Comparison of ENCODE assay signal across 16 cellular contexts in the genomic region with DNA sequence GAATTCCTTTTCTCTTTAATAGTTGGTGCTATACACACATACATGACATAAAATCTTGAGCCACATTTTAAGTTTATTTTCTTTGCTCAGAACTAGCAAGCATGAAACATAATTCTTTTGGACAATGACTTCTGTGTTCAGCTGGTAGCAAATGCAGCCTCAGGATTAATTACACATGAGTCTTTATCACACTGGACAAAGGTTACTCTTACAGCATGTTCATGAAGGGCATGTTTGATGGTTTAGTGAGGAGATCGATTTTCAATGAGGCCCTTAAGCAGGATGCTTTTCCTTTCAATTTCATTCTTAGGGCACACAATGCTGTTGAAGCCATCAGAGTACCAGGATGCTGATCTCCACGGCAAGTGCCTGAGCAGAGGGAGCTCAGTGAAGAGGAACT.
"Had no signal": no experiment of that assay in that cellular context is flagged by ENCODE, and none has a peak within 500 bp of the region (broad histone marks: within the 10 kb centered on the region; RNA-seq: fewer than 3 reads in every experiment).

No MANE protein-coding gene starts in this region.

- H3K27ac Mint-ChIP-seq: activated T-helper 1 cell treated with anti-CD3 and anti-CD28 coated beads, Interleukin-12 subunit alpha, Interleukin-12 subunit beta, Interleukin-2, Interleukin-4 antibody, amounts not matched to agents 30 ng/mL and 10 ng/mL and 1 ng/mL, durations not matched to agents 14 hours and 24 hours and 36 hours; immature natural killer cell; memory B cell; natural killer cell treated with Interleukin-12 subunit alpha and Interleukin-12 subunit beta and Interleukin-15 and Interleukin-18, amount 100 ng/mL, for 72 hours; stimulated activated naive CD8-positive, alpha-beta T cell treated with anti-CD3 and anti-CD28 coated beads, Interleukin-15, amount 100 ng/mL, for 72 hours had no signal

- H3K4me3 Mint-ChIP-seq: activated T-helper 1 cell treated with anti-CD3 and anti-CD28 coated beads, Interleukin-12 subunit alpha, Interleukin-12 subunit beta, Interleukin-2, Interleukin-4 antibody, amounts not matched to agents 30 ng/mL and 10 ng/mL and 1 ng/mL, durations not matched to agents 14 hours and 24 hours and 36 hours; immature natural killer cell; memory B cell; natural killer cell treated with Interleukin-12 subunit alpha and Interleukin-12 subunit beta and Interleukin-15 and Interleukin-18, amount 100 ng/mL, for 72 hours; stimulated activated naive CD8-positive, alpha-beta T cell treated with anti-CD3 and anti-CD28 coated beads, Interleukin-15, amount 100 ng/mL, for 72 hours had no signal

- ATAC-seq: esophagus mucosa; left colon; natural killer cell treated with Interleukin-12 subunit alpha and Interleukin-12 subunit beta and Interleukin-15 and Interleukin-18, amount 100 ng/mL, for 72 hours; psoas muscle; stimulated activated naive CD8-positive, alpha-beta T cell treated with anti-CD3 and anti-CD28 coated beads, Interleukin-15, amount 100 ng/mL, for 72 hours had no signal

- H3K4me1 ChIP-seq: ascending aorta, psoas muscle had no signal

- H3K4me1 Mint-ChIP-seq: immature natural killer cell; stimulated activated naive CD8-positive, alpha-beta T cell treated with anti-CD3 and anti-CD28 coated beads, Interleukin-15, amount 100 ng/mL, for 72 hours had no signal

- H3K36me3 ChIP-seq: ascending aorta, thoracic aorta had no signal

- H3K9me3 ChIP-seq: ascending aorta, psoas muscle, thoracic aorta had no signal

- DNase-seq: activated CD4-positive, alpha-beta T cell treated with anti-CD3 and anti-CD28 coated beads for 1 hour; activated CD4-positive, alpha-beta T cell treated with anti-CD3 and anti-CD28 coated beads, Interleukin-2, amount 50 U/mL, for 48 hours; activated naive CD4-positive, alpha-beta T cell; glutamatergic neuron; immature natural killer cell; left colon; occipital lobe; psoas muscle; stimulated activated CD4-positive, alpha-beta T cell treated with anti-CD3 and anti-CD28 coated beads, Interleukin-2, amount 100 ng/mL, for 48 hours; stimulated activated naive CD8-positive, alpha-beta T cell treated with anti-CD3 and anti-CD28 coated beads, Interleukin-15, amount 100 ng/mL, for 72 hours had no signal

- H3K36me3 Mint-ChIP-seq: memory B cell; natural killer cell treated with Interleukin-12 subunit alpha and Interleukin-12 subunit beta and Interleukin-15 and Interleukin-18, amount 100 ng/mL, for 72 hours had no signal

- H3K4me3 ChIP-seq: ascending aorta, psoas muscle, thoracic aorta had no signal

- H3K27me3 ChIP-seq: ascending aorta had no signal

- H3K27me3 Mint-ChIP-seq: natural killer cell treated with Interleukin-12 subunit alpha and Interleukin-12 subunit beta and Interleukin-15 and Interleukin-18, amount 100 ng/mL, for 72 hours; stimulated activated naive CD8-positive, alpha-beta T cell treated with anti-CD3 and anti-CD28 coated beads, Interleukin-15, amount 100 ng/mL, for 72 hours had no signal

- H3K27ac ChIP-seq: ascending aorta, psoas muscle, thoracic aorta had no signal
